8 cellular contexts compared by ENCODE assay signal in genomic region chr14:95291859-95292542, GRCh38. TPM values are rescaled to one million over a fixed set of nuclear protein-coding genes. Genes with fewer than 3 reads are reported as not detected.
A peak's percentile ranks its signal among the peaks of the same experiment; 100 is the strongest.
DNase-seq lines count a peak whose midpoint lies in the region; ATAC-seq, FAIRE-seq and TF ChIP-seq lines count a peak whose summit lies in the region.

No MANE protein-coding gene starts in this region.

- peaks cover 3% of the 10 kb centered on the region for H3K9me1 ChIP-seq in keratinocyte (ENCODE audit: control insufficient read depth, extremely low read depth, insufficient read depth, low read length)

- no peaks in the 10 kb centered on the region for H3K4me1 Mint-ChIP-seq in activated naive CD4-positive, alpha-beta T cell treated with anti-CD3 and anti-CD28 coated beads for 36 hours (ENCODE audit: low read depth)
- H3K4me1 Mint-ChIP-seq in type B pancreatic cell (ENCODE audit: unreplicated experiment) = peaks cover 20% of the 10 kb centered on the region
- H3K4me1 Mint-ChIP-seq in effector memory CD8-positive, alpha-beta T cell (ENCODE audit: low read depth in 2 of 2) = no peaks in the 10 kb centered on the region

- no peaks in the 10 kb centered on the region for H3K9me3 ChIP-seq in keratinocyte (ENCODE audit: control insufficient read depth, low read depth, low read length)

- H4K20me1 ChIP-seq in keratinocyte (ENCODE audit: control insufficient read depth, extremely low read depth, insufficient read depth, low read length) = no peaks in the 10 kb centered on the region

- H3K79me2 ChIP-seq in keratinocyte (ENCODE audit: control insufficient read depth, insufficient read depth, low read length) = no peaks in the 10 kb centered on the region

- intact Hi-C loops in activated naive CD4-positive, alpha-beta T cell treated with anti-CD3 and anti-CD28 coated beads for 36 hours (cut with micrococcal nuclease) = no loop called here

- H3K4me2 ChIP-seq in keratinocyte (ENCODE audit: control insufficient read depth, extremely low read depth, insufficient read depth, low read depth, low read length) = peak overlapping the region; percentile 39

- H3K4me1 ChIP-seq in keratinocyte (ENCODE audit: control insufficient read depth, extremely low read depth, insufficient read depth, low read length) = peaks cover 30% of the 10 kb centered on the region

- H3K27ac ChIP-seq in angular gyrus (ENCODE audit: low read depth, low read length) = peak overlapping the region; percentile 85
- no peak overlapping the region for H3K27ac ChIP-seq in keratinocyte (ENCODE audit: control insufficient read depth, insufficient read depth, low read length)

- no peaks in the 10 kb centered on the region for H3K27me3 ChIP-seq in keratinocyte (ENCODE audit: control insufficient read depth, extremely low read depth, insufficient read depth, low read length)

- no peaks in the 10 kb centered on the region for H3K9me3 Mint-ChIP-seq in activated naive CD4-positive, alpha-beta T cell treated with anti-CD3 and anti-CD28 coated beads for 36 hours
- peaks cover 9 to 10% of the 10 kb centered on the region in 2 donors for H3K9me3 Mint-ChIP-seq in activated naive CD4-positive, alpha-beta T cell treated with anti-CD3 and anti-CD28 coated beads, Interleukin-2, amount 50 U/mL, for 72 hours
- peaks cover 10% of the 10 kb centered on the region for H3K9me3 Mint-ChIP-seq in type B pancreatic cell
- peaks cover 0 to 1% of the 10 kb centered on the region in 2 donors for H3K9me3 Mint-ChIP-seq in effector memory CD8-positive, alpha-beta T cell

- CTCF ChIA-PET in activated naive CD4-positive, alpha-beta T cell treated with anti-CD3 and anti-CD28 coated beads for 36 hours (lab: Charles Lee) = no interaction called here

- FAIRE-seq in keratinocyte (lab: Jason Lieb, UNC) = peak; percentile 79

- H3K36me3 ChIP-seq in keratinocyte (ENCODE audit: control insufficient read depth in 2 of 2, extremely low read depth in 1 of 2, insufficient read depth in 2 of 2, low read length in 2 of 2) = peaks cover 0 to 2% of the 10 kb centered on the region in 2 experiments

- H3K27me3 Mint-ChIP-seq in activated naive CD4-positive, alpha-beta T cell treated with anti-CD3 and anti-CD28 coated beads for 36 hours (ENCODE audit: low read depth) = peaks cover 24% of the 10 kb centered on the region
- H3K27me3 Mint-ChIP-seq in type B pancreatic cell = no peaks in the 10 kb centered on the region
- peaks cover 27 to 85% of the 10 kb centered on the region in 2 donors for H3K27me3 Mint-ChIP-seq in effector memory CD8-positive, alpha-beta T cell

- H2AFZ ChIP-seq in keratinocyte (ENCODE audit: control insufficient read depth, low read length) = no peak overlapping the region

- H3K4me3 ChIP-seq in keratinocyte (ENCODE audit: control insufficient read depth in 2 of 3, extremely low read depth in 1 of 3, insufficient read depth in 2 of 3, low read depth in 1 of 3, low read length in 3 of 3) = no peak overlapping the region

- dilution Hi-C loops in keratinocyte (cut with MboI; ENCODE audit: extremely low pct_ligation_motif_present, low sequenced_read_pairs) = no loop called here

- ATAC-seq in activated naive CD4-positive, alpha-beta T cell treated with anti-CD3 and anti-CD28 coated beads, Interleukin-2, amount 50 U/mL, for 72 hours = no peak
- ATAC-seq in GM21825 (IDR thresholded peaks at IDR 0.05; ENCODE audit: unreplicated experiment) (no peak), GM19397 (IDR thresholded peaks at IDR 0.05; ENCODE audit: unreplicated experiment) (no peak)
- no peak for ATAC-seq in effector memory CD8-positive, alpha-beta T cell (replicated peaks)

- DNase-seq in activated naive CD4-positive, alpha-beta T cell treated with anti-CD3 and anti-CD28 coated beads for 36 hours = peak; percentile 26
- DNase-seq in activated naive CD4-positive, alpha-beta T cell treated with anti-CD3 and anti-CD28 coated beads, Interleukin-2, amount 50 U/mL, for 72 hours (ENCODE audit: low spot score in 2 of 2) = no peak
- DNase-seq in keratinocyte (ENCODE audit: low read depth, low spot score) (peak; percentile 38), type B pancreatic cell (ENCODE audit: extremely low spot score, unreplicated experiment) (peak; percentile 58)
- DNase-seq in effector memory CD8-positive, alpha-beta T cell = no peak

- H3K27ac Mint-ChIP-seq in activated naive CD4-positive, alpha-beta T cell treated with anti-CD3 and anti-CD28 coated beads for 36 hours = no peak overlapping the region
- H3K27ac Mint-ChIP-seq in activated naive CD4-positive, alpha-beta T cell treated with anti-CD3 and anti-CD28 coated beads, Interleukin-2, amount 50 U/mL, for 72 hours = no peak overlapping the region
- H3K27ac Mint-ChIP-seq in type B pancreatic cell = no peak overlapping the region
- H3K27ac Mint-ChIP-seq in effector memory CD8-positive, alpha-beta T cell = no peak overlapping the region

- TF ChIP-seq CTCF in keratinocyte (optimal IDR thresholded peaks at IDR 0.05 in 1 of 3, IDR thresholded peaks at IDR 0.05 in 1 of 3, conservative IDR thresholded peaks at IDR 0.05 in 1 of 3; ENCODE audit: extremely low read depth in 1 of 3, insufficient read depth in 2 of 3, low read length in 3 of 3) (no peak), type B pancreatic cell (conservative IDR thresholded peaks at IDR 0.05) (no peak)

- no peak overlapping the region for H3K9ac ChIP-seq in keratinocyte (ENCODE audit: control insufficient read depth, extremely low read depth, insufficient read depth, low read length)

- no peaks in the 10 kb centered on the region for H3K36me3 Mint-ChIP-seq in activated naive CD4-positive, alpha-beta T cell treated with anti-CD3 and anti-CD28 coated beads for 36 hours (ENCODE audit: low read depth)
- H3K36me3 Mint-ChIP-seq in activated naive CD4-positive, alpha-beta T cell treated with anti-CD3 and anti-CD28 coated beads, Interleukin-2, amount 50 U/mL, for 72 hours = peaks cover 5 to 10% of the 10 kb centered on the region in 2 donors
- H3K36me3 Mint-ChIP-seq in type B pancreatic cell = peaks cover 14% of the 10 kb centered on the region
- peaks cover 3% of the 10 kb centered on the region for H3K36me3 Mint-ChIP-seq in effector memory CD8-positive, alpha-beta T cell (ENCODE audit: insufficient read depth)

- H3K4me3 Mint-ChIP-seq in activated naive CD4-positive, alpha-beta T cell treated with anti-CD3 and anti-CD28 coated beads for 36 hours = no peak overlapping the region
- no peak overlapping the region for H3K4me3 Mint-ChIP-seq in type B pancreatic cell
- no peak overlapping the region for H3K4me3 Mint-ChIP-seq in effector memory CD8-positive, alpha-beta T cell

RNA-seq across cellular contexts. Expression of gene CLMN, which starts 27.7 kb away (rescaled TPM):
- 1 to 10 TPM; 1.9 to 2.6 TPM for total RNA-seq in activated naive CD4-positive, alpha-beta T cell treated with anti-CD3 and anti-CD28 coated beads for 36 hours
- 1 to 10 TPM; 5.8 to 6.9 TPM for total RNA-seq in activated naive CD4-positive, alpha-beta T cell treated with anti-CD3 and anti-CD28 coated beads, Interleukin-2, amount 50 U/mL, for 72 hours
- polyA plus RNA-seq in keratinocyte = 2.9 to 7.0 TPM (median 6.1 TPM) in 3 replicates
- 13.8 TPM for polyA plus RNA-seq in keratinocyte (2011; ENCODE audit: low read depth)
- polyA plus RNA-seq in keratinocyte (2011; cell fraction: cytosol; rRNA removed) = 6.1 and 9.6 TPM in 2 replicates
- 8.1 and 9.1 TPM in 2 replicates for polyA plus RNA-seq in keratinocyte (2011; cell fraction: nucleus; rRNA removed)
- polyA plus RNA-seq in keratinocyte (2012; ENCODE audit: low replicate concordance) = 4.1 and 8.5 TPM in 2 replicates
- 3.2 to 16.5 TPM (median 5.1 TPM) in 3 replicates for polyA minus RNA-seq in keratinocyte
- 5.6 TPM for polyA minus RNA-seq in keratinocyte (2011; cell fraction: cytosol; rRNA and poly(A)+ RNA removed)
- polyA minus RNA-seq in keratinocyte (2011; cell fraction: nucleus; rRNA and poly(A)+ RNA removed) = 5.5 and 13.3 TPM in 2 replicates
- total RNA-seq in type B pancreatic cell (ENCODE audit: low replicate concordance) = 10.2 and 23.0 TPM in 2 replicates

Comparison
In these comparisons a context has a peak if more than half of its experiments do, and no peak if none do; other contexts are left out.
1. DNase-seq: peak in activated naive CD4-positive, alpha-beta T cell treated with anti-CD3 and anti-CD28 coated beads for 36 hours (single experiment), keratinocyte (single experiment) and type B pancreatic cell (single experiment); none in activated naive CD4-positive, alpha-beta T cell treated with anti-CD3 and anti-CD28 coated beads, Interleukin-2, amount 50 U/mL, for 72 hours (0 of 2) and effector memory CD8-positive, alpha-beta T cell (0 of 3).